9 cellular contexts compared by ENCODE assay signal in the genomic region with DNA sequence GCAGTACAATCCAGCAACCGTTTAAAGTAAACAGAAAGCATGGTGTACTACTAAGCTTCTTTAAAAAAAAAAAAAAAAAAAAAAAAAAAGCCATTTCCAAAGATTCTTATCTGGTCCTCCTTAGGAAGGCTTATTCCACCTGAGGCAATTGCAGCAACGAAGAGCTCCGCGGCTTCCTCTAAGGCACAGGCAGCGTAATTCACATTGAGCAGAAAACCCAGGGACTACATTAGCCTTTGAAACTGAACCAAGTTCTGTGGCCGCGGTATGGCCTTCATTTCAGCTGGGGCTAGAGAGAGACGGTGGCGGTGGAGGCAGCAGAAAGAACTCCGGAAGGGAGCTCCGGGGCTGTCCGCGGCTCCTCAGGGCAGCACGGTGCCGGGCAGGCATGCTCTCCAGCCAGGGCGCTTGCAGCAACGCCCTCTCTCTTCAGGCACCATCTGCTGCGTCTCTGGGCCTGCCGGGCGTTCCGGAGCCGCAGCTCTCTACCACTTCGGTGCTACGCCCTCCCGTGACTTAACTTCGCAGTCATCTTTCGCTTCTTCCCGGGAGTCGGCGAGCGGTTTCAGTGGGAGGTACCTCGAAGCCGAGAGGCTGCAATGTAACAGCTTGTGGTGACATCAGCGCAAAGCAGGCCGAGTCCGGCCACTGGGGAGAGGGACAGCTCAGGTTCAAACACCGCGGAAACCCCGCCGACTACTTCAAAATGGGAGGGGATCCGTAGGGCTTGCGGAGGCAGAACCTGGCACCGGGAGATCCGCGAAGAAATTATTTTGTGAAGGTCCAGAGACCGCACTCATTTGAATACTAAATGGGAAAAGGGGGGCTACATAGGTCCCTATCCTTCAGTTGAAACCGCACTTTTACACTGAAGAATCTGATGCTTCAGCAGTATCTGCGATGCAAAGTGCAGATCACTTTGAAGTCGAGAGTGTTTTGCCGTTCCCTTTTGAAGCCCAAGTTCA.
DNase-seq lines count a peak whose midpoint lies in the region; ATAC-seq, FAIRE-seq and TF ChIP-seq lines count a peak whose summit lies in the region.
"Had no signal": no experiment of that assay in that cellular context is flagged by ENCODE, and none has a peak within 500 bp of the region (broad histone marks: within the 10 kb centered on the region; RNA-seq: fewer than 3 reads in every experiment).

No MANE protein-coding gene starts in this region.

- no peak overlapping the region for H3K14ac ChIP-seq in H1 (ENCODE audit: insufficient read length)

- 7% methylated on average over 44 of the region's 50 CpGs; no CpG with 5 or more reads in 1 of the 2 experiments for WGBS in H1 (ENCODE audit: extremely low coverage in 1 of 2, insufficient coverage in 1 of 2, insufficient read length in 1 of 2, insufficient replicate concordance in 2 of 2, low coverage in 1 of 2, low lambda C conversion rate in 2 of 2, missing lambda C conversion rate in 1 of 2), 2 experiments

- peaks cover 0 to 4% (median 1%) of the 10 kb centered on the region in 4 donors for H3K4me1 Mint-ChIP-seq in CD4-positive, CD25-positive, alpha-beta regulatory T cell
- no peaks in the 10 kb centered on the region for H3K4me1 Mint-ChIP-seq in activated CD4-positive, alpha-beta memory T cell treated with anti-CD3 and anti-CD28 coated beads, Interleukin-2, amount 10 ng/mL, durations not matched to agents 7 days and 5 days

- ATAC-seq in CD4-positive, CD25-positive, alpha-beta regulatory T cell (ENCODE audit: low read depth in 2 of 2): peak; percentile 77 to 82
- peak; percentile 93 for ATAC-seq in GM19372 (IDR thresholded peaks at IDR 0.05; ENCODE audit: low read depth, unreplicated experiment)
- peak; percentile 96 for ATAC-seq in HG03469 (IDR thresholded peaks at IDR 0.05; ENCODE audit: unreplicated experiment)

- H3K18ac ChIP-seq in H1 (ENCODE audit: extremely low read depth, low read length): no peak overlapping the region

- no peak overlapping the region for H4K91ac ChIP-seq in H1 (replicated peaks; ENCODE audit: insufficient read length, low read length)

- H3K9ac ChIP-seq in H1 (replicated peaks in 1 of 4; ENCODE audit: extremely low read depth in 1 of 4, low read depth in 3 of 4, low read length in 3 of 4): peak overlapping the region in 3 of 4 experiments; percentile 56 to 72 (median 68); a peak in 5 of 7 replicates

- H3K4me1 ChIP-seq in CD4-positive, CD25-positive, alpha-beta regulatory T cell (ENCODE audit: control insufficient read depth, insufficient read depth, low read length, poor library complexity, severe bottlenecking): peaks cover 10% of the 10 kb centered on the region
- peaks cover 0 to 6% (median 2%) of the 10 kb centered on the region in 4 experiments; a peak in 4 of 7 replicates for H3K4me1 ChIP-seq in H1 (replicated peaks in 1 of 4; ENCODE audit: control insufficient read depth in 3 of 4, insufficient read depth in 4 of 4, low read length in 3 of 4)

- H3K27ac Mint-ChIP-seq in CD4-positive, CD25-positive, alpha-beta regulatory T cell: no peak overlapping the region
- H3K27ac Mint-ChIP-seq in activated CD4-positive, alpha-beta memory T cell treated with anti-CD3 and anti-CD28 coated beads, Interleukin-2, amount 10 ng/mL, durations not matched to agents 7 days and 5 days: no peak overlapping the region
- H3K27ac Mint-ChIP-seq: dendritic cell treated with granulocyte-macrophage colony-stimulating factor and Interleukin-4, amounts not matched to agents 40 ng/mL and 50 ng/mL, for 4 days had no signal

- peak overlapping the region; percentile 21; the same call in 1 of the 2 replicates for H2BK12ac ChIP-seq in H1 (ENCODE audit: low read depth, low read length)

- H2AK5ac ChIP-seq in H1 (ENCODE audit: low read depth, low read length): no peak overlapping the region

- peak overlapping the region; percentile 84 for H4K8ac ChIP-seq in H1 (ENCODE audit: extremely low read depth, insufficient read depth, low read length)

- H3K27ac ChIP-seq in CD4-positive, CD25-positive, alpha-beta regulatory T cell (ENCODE audit: insufficient read depth, low read length, poor library complexity, severe bottlenecking): no peak overlapping the region
- peak overlapping the region; percentile 70; the same call in 1 of the 2 replicates for H3K27ac ChIP-seq in H1 (ENCODE audit: low read depth, low read length)

- H3K36me3 ChIP-seq in CD4-positive, CD25-positive, alpha-beta regulatory T cell (ENCODE audit: control insufficient read depth, insufficient read depth, low read length): no peaks in the 10 kb centered on the region
- H3K36me3 ChIP-seq in H1 (ENCODE audit: control insufficient read depth in 2 of 4, insufficient read depth in 4 of 4, low read length in 3 of 4): no peaks in the 10 kb centered on the region; a peak in 1 of 8 replicates

- H3K56ac ChIP-seq in H1 (replicated peaks; ENCODE audit: insufficient read length, low read depth, low read length): no peak overlapping the region

- no peak overlapping the region for H3K4me3 Mint-ChIP-seq in CD4-positive, CD25-positive, alpha-beta regulatory T cell
- no peak overlapping the region for H3K4me3 Mint-ChIP-seq in activated CD4-positive, alpha-beta memory T cell treated with anti-CD3 and anti-CD28 coated beads, Interleukin-2, amount 10 ng/mL, durations not matched to agents 7 days and 5 days
- H3K4me3 Mint-ChIP-seq: dendritic cell treated with granulocyte-macrophage colony-stimulating factor and Interleukin-4, amounts not matched to agents 40 ng/mL and 50 ng/mL, for 4 days had no signal

- H3K9me3 ChIP-seq in CD4-positive, CD25-positive, alpha-beta regulatory T cell (ENCODE audit: control insufficient read depth in 2 of 2, low read length in 2 of 2): no peaks in the 10 kb centered on the region
- no peaks in the 10 kb centered on the region for H3K9me3 ChIP-seq in H1 (ENCODE audit: insufficient read depth in 2 of 2, low read depth in 1 of 2, low read length in 1 of 2)

- peak; percentile 25 to 81 (median 43) for DNase-seq in CD4-positive, CD25-positive, alpha-beta regulatory T cell
- peak; percentile 95 for DNase-seq in NCI-H526 treated with DMSO at 0.1 percent for 48 hours (lab: John Stamatoyannopoulos, UW)
- DNase-seq in activated CD4-positive, alpha-beta memory T cell treated with anti-CD3 and anti-CD28 coated beads, Interleukin-2, amount 10 ng/mL, durations not matched to agents 7 days and 5 days: peak; percentile 71
- peak; percentile 84 to 90 for DNase-seq in H1 (ENCODE audit: low read depth in 1 of 2, low spot score in 2 of 2)
- peak; percentile 90 for DNase-seq in medulla oblongata (ENCODE audit: extremely low spot score)
- DNase-seq in stimulated activated CD4-positive, alpha-beta T cell treated with anti-CD3 and anti-CD28 coated beads, TNF-alpha, amount 100 ng/mL, for 4 hours (ENCODE audit: low read depth in 3 of 3): peak; percentile 19 to 41 (median 38)

- peak overlapping the region; percentile 62 for H3K4me3 ChIP-seq in CD4-positive, CD25-positive, alpha-beta regulatory T cell (ENCODE audit: low read depth, low read length)
- peak overlapping the region; percentile 39 to 73 (median 70) for H3K4me3 ChIP-seq in H1 (ENCODE audit: extremely low read depth in 1 of 4, insufficient read depth in 2 of 4, low read depth in 3 of 4, low read length in 4 of 4)

- H2AFZ ChIP-seq in H1 (ENCODE audit: low read length): no peak overlapping the region

- peak in 1 of 2 experiments; percentile 66; a peak in 1 of 3 replicates for TF ChIP-seq EP300 in H1 (IDR thresholded peaks at IDR 0.05; ENCODE audit: borderline replicate concordance in 1 of 2, low read depth in 2 of 2, low read length in 2 of 2)

- no peak overlapping the region for H2BK20ac ChIP-seq in H1 (ENCODE audit: low read length)

- H3K36me3 Mint-ChIP-seq in CD4-positive, CD25-positive, alpha-beta regulatory T cell: no peaks in the 10 kb centered on the region
- no peaks in the 10 kb centered on the region for H3K36me3 Mint-ChIP-seq in activated CD4-positive, alpha-beta memory T cell treated with anti-CD3 and anti-CD28 coated beads, Interleukin-2, amount 10 ng/mL, durations not matched to agents 7 days and 5 days (ENCODE audit: low read depth)

- H3K4me2 ChIP-seq in H1 (ENCODE audit: insufficient read depth in 1 of 2, low read depth in 2 of 2, low read length in 2 of 2): peak overlapping the region; percentile 70 to 91

- peak in 1 of 3 experiments; percentile 25; a peak in 1 of 4 replicates for TF ChIP-seq CTCF in H1 (IDR thresholded peaks at IDR 0.05; ENCODE audit: control extremely low read depth in 1 of 3, insufficient read depth in 1 of 3, low read depth in 1 of 3, low read length in 3 of 3)

- H4K5ac ChIP-seq in H1 (ENCODE audit: insufficient read length, low read depth, low read length): peak overlapping the region; percentile 39

- no peak overlapping the region for H2BK120ac ChIP-seq in H1 (replicated peaks; ENCODE audit: low read depth, low read length)

- H3K23me2 ChIP-seq in H1 (ENCODE audit: low read depth, low read length): 0 out of 2 replicates have a peak, but pooled peaks cover 2% of the 10 kb centered on the region

- no peak overlapping the region for H3K4ac ChIP-seq in H1 (replicated peaks; ENCODE audit: insufficient read length, low read depth, low read length)

- H3K27me3 ChIP-seq in CD4-positive, CD25-positive, alpha-beta regulatory T cell (ENCODE audit: control insufficient read depth, insufficient read depth, low read length): no peaks in the 10 kb centered on the region
- H3K27me3 ChIP-seq in H1 (replicated peaks in 1 of 4; ENCODE audit: control insufficient read depth in 3 of 4, extremely low read depth in 1 of 4, insufficient read depth in 3 of 4, low read length in 3 of 4): no peaks in the 10 kb centered on the region

- H2BK5ac ChIP-seq in H1 (ENCODE audit: low read depth, low read length): peak overlapping the region; percentile 22; the same call in 1 of the 2 replicates

- no peak for FAIRE-seq in H1 (lab: Jason Lieb, UNC)

- H3K79me2 ChIP-seq in H1 (ENCODE audit: control insufficient read depth in 1 of 2, insufficient read depth in 2 of 2, low read length in 2 of 2): peaks cover 0 to 26% of the 10 kb centered on the region in 2 experiments; a peak in 1 of 4 replicates

- no peaks in the 10 kb centered on the region for H4K20me1 ChIP-seq in H1 (replicated peaks in 1 of 2; ENCODE audit: control insufficient read depth in 1 of 2, insufficient read depth in 2 of 2, low read length in 2 of 2)

- peak; percentile 61 to 80 for TF ChIP-seq POLR2A in H1 (IDR thresholded peaks at IDR 0.05; ENCODE audit: control extremely low read depth in 1 of 2, low read depth in 2 of 2, low read length in 2 of 2)

- H3K27me3 Mint-ChIP-seq in CD4-positive, CD25-positive, alpha-beta regulatory T cell: peaks cover 4% of the 10 kb centered on the region
- no peaks in the 10 kb centered on the region for H3K27me3 Mint-ChIP-seq in activated CD4-positive, alpha-beta memory T cell treated with anti-CD3 and anti-CD28 coated beads, Interleukin-2, amount 10 ng/mL, durations not matched to agents 7 days and 5 days
- H3K27me3 Mint-ChIP-seq: dendritic cell treated with granulocyte-macrophage colony-stimulating factor and Interleukin-4, amounts not matched to agents 40 ng/mL and 50 ng/mL, for 4 days had no signal

- no peak overlapping the region for H2BK15ac ChIP-seq in H1 (ENCODE audit: low read length)

- no peak overlapping the region for H3K23ac ChIP-seq in H1 (ENCODE audit: insufficient read length)

- TF ChIP-seq RAD21 in H1 (IDR thresholded peaks at IDR 0.05 in 1 of 2, conservative IDR thresholded peaks at IDR 0.05 in 1 of 2; ENCODE audit: low read depth in 2 of 2, low read length in 2 of 2): peak; percentile 13 to 32; a peak in 2 of 4 replicates

- no peaks in the 10 kb centered on the region for H3K9me3 Mint-ChIP-seq in CD4-positive, CD25-positive, alpha-beta regulatory T cell
- H3K9me3 Mint-ChIP-seq in activated CD4-positive, alpha-beta memory T cell treated with anti-CD3 and anti-CD28 coated beads, Interleukin-2, amount 10 ng/mL, durations not matched to agents 7 days and 5 days: no peaks in the 10 kb centered on the region
- H3K9me3 Mint-ChIP-seq: dendritic cell treated with granulocyte-macrophage colony-stimulating factor and Interleukin-4, amounts not matched to agents 40 ng/mL and 50 ng/mL, for 4 days had no signal

- CTCF ChIA-PET in activated CD4-positive, alpha-beta memory T cell treated with anti-CD3 and anti-CD28 coated beads, Interleukin-2, amount 10 ng/mL, durations not matched to agents 7 days and 5 days (lab: Charles Lee): interaction anchor here (0.7 to 2.9 kb wide), 11 partner anchors 12 to 310 kb away, joined by 3 to 18 read pairs (median 4); no protein-coding TSS in a partner anchor
- CTCF ChIA-PET in H1 (lab: Charles Lee; ENCODE audit: partially characterized antibody): interaction anchor here (0.5 to 1.7 kb wide), 9 partner anchors 11 to 925 kb away, joined by 3 to 9 read pairs (median 4); no protein-coding TSS in a partner anchor

- H3K79me1 ChIP-seq in H1 (ENCODE audit: low read depth, low read length): no peaks in the 10 kb centered on the region

- POLR2A ChIA-PET in activated CD4-positive, alpha-beta memory T cell treated with anti-CD3 and anti-CD28 coated beads, Interleukin-2, amount 10 ng/mL, durations not matched to agents 7 days and 5 days (lab: Charles Lee): interaction anchor here (1.0 to 1.3 kb wide), 2 partner anchors 15 to 53 kb away, joined by 3 read pairs; no protein-coding TSS in a partner anchor
- POLR2A ChIA-PET in H1 (lab: Charles Lee; ENCODE audit: partially characterized antibody): interaction anchor here (1.2 to 2.1 kb wide), 3 partner anchors 14 to 72 kb away, joined by 3 to 10 read pairs (median 8); no protein-coding TSS in a partner anchor

Comparison
In these comparisons a context has a peak if more than half of its experiments do, and no peak if none do; other contexts are left out.
1. DNase-seq: peak in every context shown above with its lines; median percentile 95 in NCI-H526 treated with DMSO at 0.1 percent for 48 hours; 90 in medulla oblongata; 87 in H1; 71 in activated CD4-positive, alpha-beta memory T cell treated with anti-CD3 and anti-CD28 coated beads, Interleukin-2, amount 10 ng/mL, durations not matched to agents 7 days and 5 days; 43 in CD4-positive, CD25-positive, alpha-beta regulatory T cell; 38 in stimulated activated CD4-positive, alpha-beta T cell treated with anti-CD3 and anti-CD28 coated beads, TNF-alpha, amount 100 ng/mL, for 4 hours.